ENCODE assay signal across 8 cellular contexts in the genomic region with DNA sequence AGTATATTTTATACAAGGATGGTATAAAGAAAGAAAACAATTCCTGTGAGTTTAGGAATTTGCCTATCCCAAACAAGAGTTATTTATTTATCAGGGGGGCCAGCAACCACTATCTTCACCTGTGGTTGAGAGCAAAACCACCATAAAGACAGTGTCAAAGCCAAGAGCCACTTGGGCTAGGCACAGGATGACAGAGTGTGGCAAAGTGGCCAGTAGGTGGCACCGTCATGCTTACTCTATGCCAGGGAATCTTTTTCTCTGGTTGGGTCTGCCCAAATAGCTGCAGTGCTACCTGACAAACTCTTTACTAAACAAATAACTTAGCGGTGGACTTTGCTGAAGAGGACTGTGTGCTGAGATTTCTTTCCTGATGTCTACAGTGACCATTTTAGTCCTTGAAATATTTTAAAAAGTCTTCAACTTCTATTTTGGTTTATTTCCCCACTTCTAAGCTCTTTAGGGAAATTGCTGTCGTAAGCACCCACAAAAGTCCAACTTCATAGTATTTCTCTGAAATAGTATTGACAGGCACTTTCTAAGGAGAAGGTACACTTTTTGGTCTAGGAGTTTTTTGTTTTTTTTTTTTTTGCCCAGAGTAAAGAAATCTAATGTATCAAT.
DNase-seq lines count a peak whose midpoint lies in the region; ATAC-seq and TF ChIP-seq lines count a peak whose summit lies in the region.

No MANE protein-coding gene starts in this region.

- H3K27me3 Mint-ChIP-seq in activated T-cell treated with anti-CD3 and anti-CD28 coated beads, Interleukin-2, amount 50 U/mL, for 4 hours (ENCODE audit: low read depth) = no peaks in the 10 kb centered on the region

- no peak overlapping the region for H4K91ac ChIP-seq in neuronal stem cell (ENCODE audit: low read depth, low read length, poor library complexity)

- H2BK12ac ChIP-seq in neuronal stem cell (ENCODE audit: low read length) = no peak overlapping the region

- no peak overlapping the region for H3K4ac ChIP-seq in neuronal stem cell (ENCODE audit: low read length)

- H3K36me3 Mint-ChIP-seq in activated T-cell treated with anti-CD3 and anti-CD28 coated beads, Interleukin-2, amount 50 U/mL, for 4 hours (ENCODE audit: insufficient read depth) = peaks cover 16% of the 10 kb centered on the region

- no peak overlapping the region for H3K4me3 ChIP-seq in PC-3 (ENCODE audit: low read length)
- H3K4me3 ChIP-seq in neuronal stem cell (ENCODE audit: low read length in 2 of 2) = no peak overlapping the region

- POLR2A ChIA-PET in PC-3 (lab: Charles Lee; ENCODE audit: unreplicated experiment) = no interaction called here

- H3K9me2 ChIP-seq in PC-3 (replicated peaks; ENCODE audit: low read length) = no peaks in the 10 kb centered on the region

- H3K4me1 ChIP-seq in PC-3 (ENCODE audit: insufficient read depth, low read length) (no peaks in the 10 kb centered on the region), neuronal stem cell (ENCODE audit: control insufficient read depth in 2 of 2, insufficient read depth in 1 of 2, low read depth in 1 of 2, low read length in 2 of 2) (peaks cover 2 to 3% of the 10 kb centered on the region in 2 donors)

- peaks cover 2% of the 10 kb centered on the region for H3K79me1 ChIP-seq in neuronal stem cell (ENCODE audit: low read depth, low read length)

- H2BK15ac ChIP-seq in neuronal stem cell (ENCODE audit: low read length) = no peak overlapping the region

- H2AK5ac ChIP-seq in neuronal stem cell (ENCODE audit: low read depth, low read length) = no peak overlapping the region

- DNase-seq in DMS53 (lab: John Stamatoyannopoulos, UW) = peak; percentile 52
- DNase-seq in HK-2 (ENCODE audit: unreplicated experiment) = peak; percentile 42
- DNase-seq in PC-3 = peak; percentile 70
- peak; percentile 44 for DNase-seq in activated T-cell treated with anti-CD3 and anti-CD28 coated beads, Interleukin-2, amount 50 U/mL, for 4 hours
- DNase-seq in fibroblast of peridontal ligament (ENCODE audit: extremely low read depth) = peak; percentile 72
- DNase-seq in neuronal stem cell (ENCODE audit: low spot score) = peak; percentile 48
- peak; percentile 86 for DNase-seq in superior temporal gyrus (ENCODE audit: extremely low spot score)

- H3K23ac ChIP-seq in neuronal stem cell (ENCODE audit: low read depth, low read length, poor library complexity) = no peak overlapping the region

- H3K9me3 Mint-ChIP-seq in activated T-cell treated with anti-CD3 and anti-CD28 coated beads, Interleukin-2, amount 50 U/mL, for 4 hours = no peaks in the 10 kb centered on the region

- H2AFZ ChIP-seq in PC-3 (ENCODE audit: low read length) = no peak overlapping the region
- no peak overlapping the region for H2AFZ ChIP-seq in neuronal stem cell (ENCODE audit: low read length)

- H2BK120ac ChIP-seq in neuronal stem cell (ENCODE audit: low read depth, low read length) = no peak overlapping the region

- CTCF ChIA-PET in PC-3 (lab: Charles Lee) = interaction anchor here (0.6 to 3.1 kb wide), 3 partner anchors 90 to 200 kb away, joined by 3 to 41 read pairs (median 3); no protein-coding TSS in a partner anchor

- no peak overlapping the region for H2BK5ac ChIP-seq in neuronal stem cell (ENCODE audit: low read length)

- H3K9ac ChIP-seq in PC-3 (ENCODE audit: low read length) (no peak overlapping the region), neuronal stem cell (ENCODE audit: low read depth, low read length, poor library complexity) (no peak overlapping the region)

- WGBS in neuronal stem cell (ENCODE audit: extremely low coverage in 2 of 2, insufficient read length in 2 of 2, insufficient replicate concordance in 1 of 2), 2 donors = no CpG with 5 or more reads among the region's 3 CpGs

- ATAC-seq in GM21360 (IDR thresholded peaks at IDR 0.05; ENCODE audit: unreplicated experiment) (peak; percentile 80), PC-3 (peak; percentile 96)
- peak; percentile 79 to 93 for ATAC-seq in activated T-cell treated with anti-CD3 and anti-CD28 coated beads, Interleukin-2, amount 50 U/mL, for 4 hours

- H3K79me2 ChIP-seq in PC-3 (ENCODE audit: low read length) = no peaks in the 10 kb centered on the region

- peak; percentile 80 for TF ChIP-seq CTCF in PC-3 (conservative IDR thresholded peaks at IDR 0.05; ENCODE audit: low read depth, low read length)

- no peak overlapping the region for H4K8ac ChIP-seq in neuronal stem cell (ENCODE audit: low read depth, low read length)

- no peak overlapping the region for H3K4me2 ChIP-seq in PC-3 (ENCODE audit: low read length)
- H3K4me2 ChIP-seq in neuronal stem cell (ENCODE audit: insufficient read depth, low read length, poor library complexity, severe bottlenecking) = no peak overlapping the region

- peaks cover 2% of the 10 kb centered on the region for H3K4me1 Mint-ChIP-seq in activated T-cell treated with anti-CD3 and anti-CD28 coated beads, Interleukin-2, amount 50 U/mL, for 4 hours (ENCODE audit: low read depth)

- H3K27me3 ChIP-seq in PC-3 (ENCODE audit: low read length) = no peaks in the 10 kb centered on the region
- H3K27me3 ChIP-seq in neuronal stem cell (ENCODE audit: control insufficient read depth in 3 of 3, insufficient read depth in 3 of 3, low read depth in 1 of 3, low read length in 3 of 3) = no peaks in the 10 kb centered on the region

- BruUV-seq in PC-3 (replicated peaks; lab: Mats Ljungman, UMichigan) = no TSS peak

- H3K9me3 ChIP-seq in PC-3 (ENCODE audit: low read length) (no peaks in the 10 kb centered on the region), neuronal stem cell (replicated peaks in 1 of 2; ENCODE audit: control insufficient read depth in 2 of 2, insufficient read depth in 1 of 2, low read depth in 1 of 2, low read length in 2 of 2) (no peaks in the 10 kb centered on the region)

- intact Hi-C loops in PC-3 (cut with micrococcal nuclease) = loop anchor here (1.0 to 5.0 kb wide), 3 partner anchors 87 to 272 kb away; no protein-coding TSS in a partner anchor

- H3F3A ChIP-seq in PC-3 (ENCODE audit: low read length, unreplicated experiment) = no peaks in the 10 kb centered on the region

- H3K14ac ChIP-seq in neuronal stem cell (ENCODE audit: low read length) = no peak overlapping the region

- H4K20me1 ChIP-seq in PC-3 (ENCODE audit: low read length) = no peaks in the 10 kb centered on the region

- H3K4me3 Mint-ChIP-seq in activated T-cell treated with anti-CD3 and anti-CD28 coated beads, Interleukin-2, amount 50 U/mL, for 4 hours = no peak overlapping the region

- no peak overlapping the region for H3K18ac ChIP-seq in neuronal stem cell (ENCODE audit: low read length)

- H3K36me3 ChIP-seq in PC-3 (ENCODE audit: low read depth, low read length) (no peaks in the 10 kb centered on the region), neuronal stem cell (replicated peaks in 1 of 2; ENCODE audit: control insufficient read depth in 2 of 2, insufficient read depth in 2 of 2, low read length in 2 of 2) (peaks cover 5 to 57% of the 10 kb centered on the region in 2 donors)

- H3K27ac ChIP-seq in PC-3 (ENCODE audit: low read length) = no peak overlapping the region
- no peak overlapping the region for H3K27ac ChIP-seq in neuronal stem cell (replicated peaks; ENCODE audit: low read length)
